Comparison of ENCODE assay signal across 7 cellular contexts in genomic region chr1:27959792-27960603, GRCh38. TPM values are rescaled to one million over a fixed set of nuclear protein-coding genes. Genes with fewer than 3 reads are reported as not detected.
DNase-seq lines count a peak whose midpoint lies in the region; ATAC-seq, FAIRE-seq and TF ChIP-seq lines count a peak whose summit lies in the region.

A gene with protein sequence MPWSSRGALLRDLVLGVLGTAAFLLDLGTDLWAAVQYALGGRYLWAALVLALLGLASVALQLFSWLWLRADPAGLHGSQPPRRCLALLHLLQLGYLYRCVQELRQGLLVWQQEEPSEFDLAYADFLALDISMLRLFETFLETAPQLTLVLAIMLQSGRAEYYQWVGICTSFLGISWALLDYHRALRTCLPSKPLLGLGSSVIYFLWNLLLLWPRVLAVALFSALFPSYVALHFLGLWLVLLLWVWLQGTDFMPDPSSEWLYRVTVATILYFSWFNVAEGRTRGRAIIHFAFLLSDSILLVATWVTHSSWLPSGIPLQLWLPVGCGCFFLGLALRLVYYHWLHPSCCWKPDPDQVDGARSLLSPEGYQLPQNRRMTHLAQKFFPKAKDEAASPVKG (plus strand): TSS chr1:27959973. CDS start chr1:27960070, 97 bp downstream.

- TSS peak; percentile 18 for BruUV-seq in endothelial cell of umbilical vein (replicated peaks; lab: Mats Ljungman, UMichigan)

- H4K20me1 ChIP-seq in endothelial cell of umbilical vein (replicated peaks; ENCODE audit: control insufficient read depth, extremely low read depth, insufficient read depth, low read length): no peaks in the 10 kb centered on the region

- TF ChIP-seq CTCF in endothelial cell of umbilical vein (IDR thresholded peaks at IDR 0.05; ENCODE audit: extremely low read depth in 1 of 2, insufficient read depth in 1 of 2, low read depth in 1 of 2, low read length in 2 of 2): peak; percentile 41 to 68

- ATAC-seq in GM18505 (IDR thresholded peaks at IDR 0.05; ENCODE audit: unreplicated experiment) (peak; percentile 83), HG02973 (IDR thresholded peaks at IDR 0.05; ENCODE audit: unreplicated experiment) (peak; percentile 82)

- H3K9me3 ChIP-seq in endothelial cell of umbilical vein (replicated peaks; ENCODE audit: control insufficient read depth, insufficient read depth, low read length): no peaks in the 10 kb centered on the region
- H3K9me3 ChIP-seq in mononuclear cell (ENCODE audit: low read depth, low read length): no peaks in the 10 kb centered on the region

- peaks cover 0 to 7% of the 10 kb centered on the region in 2 experiments for H3K36me3 ChIP-seq in endothelial cell of umbilical vein (ENCODE audit: control insufficient read depth in 2 of 2, extremely low read depth in 1 of 2, insufficient read depth in 2 of 2, low read length in 2 of 2)

- DNase-seq in NCI-H460 (ENCODE audit: extremely low read depth, low read depth) (peak; percentile 27), endothelial cell of umbilical vein (ENCODE audit: low read depth, low spot score) (peak; percentile 74)
- peak; percentile 83 for DNase-seq in activated CD8-positive, alpha-beta memory T cell treated with anti-CD3 and anti-CD28 coated beads, Interleukin-2, amount 50 U/mL, for 4 hours
- peak; percentile 59 to 69 for DNase-seq in stimulated activated CD8-positive, alpha-beta memory T cell treated with anti-CD3 and anti-CD28 coated beads, Interleukin-4, amount 100 ng/mL, for 4 hours (ENCODE audit: low read depth in 2 of 2, low spot score in 1 of 2)

- H3K9me1 ChIP-seq in endothelial cell of umbilical vein (replicated peaks; ENCODE audit: control insufficient read depth, extremely low read depth, insufficient read depth, low read length): no peaks in the 10 kb centered on the region

- intact Hi-C loops in endothelial cell of umbilical vein (cut with micrococcal nuclease): loop anchor here (1.0 kb wide), 3 partner anchors 33 to 128 kb away; partner anchors contain the start of gene EYA3

- H3K4me3 ChIP-seq in endothelial cell of umbilical vein (replicated peaks in 1 of 3; ENCODE audit: insufficient read depth in 1 of 3, low read depth in 1 of 3, low read length in 3 of 3) (peak within 1 kb of the TSS; percentile 56 to 71 (median 60)), mononuclear cell (ENCODE audit: low read length) (peak within 1 kb of the TSS; percentile 67)

- H3K27me3 ChIP-seq in endothelial cell of umbilical vein (ENCODE audit: control insufficient read depth in 2 of 2, insufficient read depth in 2 of 2, low read length in 2 of 2) (no peaks in the 10 kb centered on the region), mononuclear cell (ENCODE audit: insufficient read depth, low read length) (no peaks in the 10 kb centered on the region)

- H3K9ac ChIP-seq in endothelial cell of umbilical vein (replicated peaks; ENCODE audit: extremely low read depth, insufficient read depth, low read length): peak within 1 kb of the TSS; percentile 92

- CTCF ChIA-PET in endothelial cell of umbilical vein (lab: Charles Lee): interaction anchor here (0.7 to 1.5 kb wide), 2 partner anchors 20 to 248 kb away, joined by 3 to 5 read pairs; no protein-coding TSS in a partner anchor

- H3K79me2 ChIP-seq in endothelial cell of umbilical vein (ENCODE audit: control insufficient read depth, insufficient read depth, low read length): no peaks in the 10 kb centered on the region

- peaks cover 18% of the 10 kb centered on the region for H3K4me1 ChIP-seq in endothelial cell of umbilical vein (ENCODE audit: control insufficient read depth, extremely low read depth, insufficient read depth, low read length)
- H3K4me1 ChIP-seq in mononuclear cell (ENCODE audit: insufficient read depth, low read length): peaks cover 39% of the 10 kb centered on the region

- peak; percentile 85 for FAIRE-seq in endothelial cell of umbilical vein (lab: Jason Lieb, UNC)

- peak within 1 kb of the TSS; percentile 74 for H3K27ac ChIP-seq in endothelial cell of umbilical vein (ENCODE audit: insufficient read depth, low read depth, low read length)

- H3K4me2 ChIP-seq in endothelial cell of umbilical vein (ENCODE audit: insufficient read depth, low read length): peak within 1 kb of the TSS; percentile 88

- POLR2A ChIA-PET in endothelial cell of umbilical vein (lab: Charles Lee): no interaction called here

- dilution Hi-C loops in endothelial cell of umbilical vein (cut with MboI; ENCODE audit: extremely low pct_ligation_motif_present, low sequenced_read_pairs): no loop called here

- H2AFZ ChIP-seq in endothelial cell of umbilical vein (ENCODE audit: low read depth, low read length): peak within 1 kb of the TSS; percentile 92

- TF ChIP-seq POLR2A in GM18505 (IDR thresholded peaks at IDR 0.05; ENCODE audit: borderline replicate concordance, extremely low read depth, insufficient read depth, insufficient read length): peak; percentile 69
- TF ChIP-seq POLR2A in endothelial cell of umbilical vein (IDR thresholded peaks at IDR 0.05; ENCODE audit: low read depth, low read length): peak; percentile 83

TF ChIP-seq in endothelial cell of umbilical vein, 7 proteins besides CTCF, POLR2A, EP300 and RAD21:
- no peak for TF ChIP-seq MYC (IDR thresholded peaks at IDR 0.05; ENCODE audit: low read depth, low read length)
- peak; percentile 61 for TF ChIP-seq POLR2AphosphoS5 (IDR thresholded peaks at IDR 0.05; ENCODE audit: insufficient read depth, low read depth, low read length)
- TF ChIP-seq EZH2 (IDR thresholded peaks at IDR 0.05; ENCODE audit: borderline replicate concordance, low read depth, low read length, severe bottlenecking): no peak
- TF ChIP-seq GATA2 (IDR thresholded peaks at IDR 0.05; ENCODE audit: insufficient read depth, insufficient read length, low read depth, low read length): no peak
- TF ChIP-seq FOS (IDR thresholded peaks at IDR 0.05; ENCODE audit: borderline replicate concordance, insufficient read depth, low read length): no peak
- TF ChIP-seq, protein P1, sequence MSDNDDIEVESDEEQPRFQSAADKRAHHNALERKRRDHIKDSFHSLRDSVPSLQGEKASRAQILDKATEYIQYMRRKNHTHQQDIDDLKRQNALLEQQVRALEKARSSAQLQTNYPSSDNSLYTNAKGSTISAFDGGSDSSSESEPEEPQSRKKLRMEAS (IDR thresholded peaks at IDR 0.05; ENCODE audit: insufficient read depth, insufficient read length): no peak
- TF ChIP-seq JUN (IDR thresholded peaks at IDR 0.05; ENCODE audit: borderline replicate concordance, insufficient read depth, insufficient read length, low read depth): no peak

RNA-seq across cellular contexts. Expression of the gene that starts here (rescaled TPM):
- total RNA-seq in NCI-H460 (2014; rRNA removed; shearing (Covaris generic)): 1.9 and 2.5 TPM in 2 replicates
- polyA plus RNA-seq in NCI-H460 (2014; cell fraction: nucleus; rRNA removed): 2.1 and 2.6 TPM in 2 replicates
- total RNA-seq in endothelial cell of umbilical vein (10.0 TPM in 2 replicates), mononuclear cell (14.1 TPM)
- polyA plus RNA-seq in endothelial cell of umbilical vein: 13.1 and 15.2 TPM in 2 replicates
- polyA plus RNA-seq in endothelial cell of umbilical vein (2011; cell fraction: cytosol; rRNA removed): 10.2 and 11.3 TPM in 2 replicates
- 4.1 and 4.6 TPM in 2 replicates for polyA plus RNA-seq in endothelial cell of umbilical vein (2011; cell fraction: nucleus; rRNA removed)
- 6.4 and 6.8 TPM in 2 replicates for polyA plus RNA-seq in endothelial cell of umbilical vein (2012)
- 6.7 and 8.8 TPM in 2 replicates for polyA minus RNA-seq in endothelial cell of umbilical vein
- polyA minus RNA-seq in endothelial cell of umbilical vein (2011; cell fraction: cytosol; rRNA and poly(A)+ RNA removed): 0.82 TPM
- 1.5 and 2.0 TPM in 2 replicates for polyA minus RNA-seq in endothelial cell of umbilical vein (2011; cell fraction: nucleus; rRNA and poly(A)+ RNA removed)

Comparison
In these comparisons a context has a peak if more than half of its experiments do, and no peak if none do; other contexts are left out.
1. Peak in every context shown above with its lines: DNase-seq, ATAC-seq, H3K4me3 ChIP-seq and H3K27ac ChIP-seq.
2. DNase-seq: peak in every context shown above with its lines; median percentile 83 in activated CD8-positive, alpha-beta memory T cell treated with anti-CD3 and anti-CD28 coated beads, Interleukin-2, amount 50 U/mL, for 4 hours; 74 in endothelial cell of umbilical vein; 64 in stimulated activated CD8-positive, alpha-beta memory T cell treated with anti-CD3 and anti-CD28 coated beads, Interleukin-4, amount 100 ng/mL, for 4 hours; 27 in NCI-H460.